ENCODE assay signal across 8 cellular contexts in genomic region chr18:50194623-50195532, GRCh38. TPM values are rescaled to one million over a fixed set of nuclear protein-coding genes. Genes with fewer than 3 reads are reported as not detected.
DNase-seq lines count a peak whose midpoint lies in the region; ATAC-seq and FAIRE-seq lines count a peak whose summit lies in the region.

Gene MYO5B (minus strand): TSS chr18:50195147. CDS start chr18:50194793, 354 bp downstream.

- peak; percentile 67 for ATAC-seq in HG03460 (IDR thresholded peaks at IDR 0.05; ENCODE audit: unreplicated experiment)
- ATAC-seq in activated naive CD8-positive, alpha-beta T cell treated with anti-CD3 and anti-CD28 coated beads, Interleukin-2, amount 10 ng/mL, durations not matched to agents 7 days and 5 days (ENCODE audit: low read depth), result peak; percentile 83
- no peak for ATAC-seq in HG03139 (IDR thresholded peaks at IDR 0.05; ENCODE audit: unreplicated experiment)

- H3K27ac ChIP-seq in BLaER1, result no peak within 1 kb of the TSS

- peak within 1 kb of the TSS; percentile 62 for H3K4me3 Mint-ChIP-seq in activated naive CD8-positive, alpha-beta T cell treated with anti-CD3 and anti-CD28 coated beads, Interleukin-2, amount 10 ng/mL, durations not matched to agents 7 days and 5 days

- no peak within 1 kb of the TSS for H3K9ac ChIP-seq in BLaER1

- H3K27me3 Mint-ChIP-seq in activated naive CD8-positive, alpha-beta T cell treated with anti-CD3 and anti-CD28 coated beads, Interleukin-2, amount 10 ng/mL, durations not matched to agents 7 days and 5 days, result peaks cover 71% of the 10 kb centered on the region

- DNase-seq in GM19239 (ENCODE audit: insufficient read length, low spot score) (peak; percentile 80), RPMI8226 (peak; percentile 91), iPS-NIHi11 (ENCODE audit: low spot score) (peak; percentile 96)
- peak; percentile 75 for DNase-seq in activated naive CD8-positive, alpha-beta T cell treated with anti-CD3 and anti-CD28 coated beads, Interleukin-2, amount 10 ng/mL, durations not matched to agents 7 days and 5 days
- peak; percentile 73 for DNase-seq in stimulated activated CD4-positive, alpha-beta T cell treated with anti-CD3 and anti-CD28 coated beads, Interleukin-15, amount 100 ng/mL, for 24 hours

- no peak for FAIRE-seq in GM19239 (lab: Jason Lieb, UNC)

- no peaks in the 10 kb centered on the region for H3K36me3 Mint-ChIP-seq in activated naive CD8-positive, alpha-beta T cell treated with anti-CD3 and anti-CD28 coated beads, Interleukin-2, amount 10 ng/mL, durations not matched to agents 7 days and 5 days

- no peak within 1 kb of the TSS for H3K27ac Mint-ChIP-seq in activated naive CD8-positive, alpha-beta T cell treated with anti-CD3 and anti-CD28 coated beads, Interleukin-2, amount 10 ng/mL, durations not matched to agents 7 days and 5 days

- POLR2A ChIA-PET in activated naive CD8-positive, alpha-beta T cell treated with anti-CD3 and anti-CD28 coated beads, Interleukin-2, amount 10 ng/mL, durations not matched to agents 7 days and 5 days (lab: Charles Lee), result no interaction called here

- peak within 1 kb of the TSS; percentile 60 for H3K4me3 ChIP-seq in BLaER1

- H3K4me1 ChIP-seq in BLaER1, result 0 out of 2 replicates have a peak, but pooled peaks cover 10% of the 10 kb centered on the region

- H3K4me2 ChIP-seq in BLaER1, result peak within 1 kb of the TSS; percentile 75

- peaks cover 7% of the 10 kb centered on the region; the same call in 1 of the 2 replicates for H4K20me1 ChIP-seq in BLaER1

- peaks cover 6% of the 10 kb centered on the region for H3K4me1 Mint-ChIP-seq in activated naive CD8-positive, alpha-beta T cell treated with anti-CD3 and anti-CD28 coated beads, Interleukin-2, amount 10 ng/mL, durations not matched to agents 7 days and 5 days

- peaks cover 37% of the 10 kb centered on the region for H3K9me3 ChIP-seq in BLaER1

- H3K27me3 ChIP-seq in BLaER1, result peaks cover 71% of the 10 kb centered on the region

- H3K36me3 ChIP-seq in BLaER1, result no peaks in the 10 kb centered on the region

- no peaks in the 10 kb centered on the region for H3K9me3 Mint-ChIP-seq in activated naive CD8-positive, alpha-beta T cell treated with anti-CD3 and anti-CD28 coated beads, Interleukin-2, amount 10 ng/mL, durations not matched to agents 7 days and 5 days

RNA-seq across cellular contexts. Expression of gene MYO5B, which starts in this region (rescaled TPM):
- total RNA-seq in activated naive CD8-positive, alpha-beta T cell treated with anti-CD3 and anti-CD28 coated beads, Interleukin-2, amount 10 ng/mL, durations not matched to agents 7 days and 5 days, result not detected

Comparison
In these comparisons a context has a peak if more than half of its experiments do, and no peak if none do; other contexts are left out.
1. Peak in DNase-seq and ATAC-seq in activated naive CD8-positive, alpha-beta T cell treated with anti-CD3 and anti-CD28 coated beads, Interleukin-2, amount 10 ng/mL, durations not matched to agents 7 days and 5 days; RNA of the gene not detected or under 1 TPM.